Comparison of ENCODE assay signal across 24 cellular contexts in the genomic region with DNA sequence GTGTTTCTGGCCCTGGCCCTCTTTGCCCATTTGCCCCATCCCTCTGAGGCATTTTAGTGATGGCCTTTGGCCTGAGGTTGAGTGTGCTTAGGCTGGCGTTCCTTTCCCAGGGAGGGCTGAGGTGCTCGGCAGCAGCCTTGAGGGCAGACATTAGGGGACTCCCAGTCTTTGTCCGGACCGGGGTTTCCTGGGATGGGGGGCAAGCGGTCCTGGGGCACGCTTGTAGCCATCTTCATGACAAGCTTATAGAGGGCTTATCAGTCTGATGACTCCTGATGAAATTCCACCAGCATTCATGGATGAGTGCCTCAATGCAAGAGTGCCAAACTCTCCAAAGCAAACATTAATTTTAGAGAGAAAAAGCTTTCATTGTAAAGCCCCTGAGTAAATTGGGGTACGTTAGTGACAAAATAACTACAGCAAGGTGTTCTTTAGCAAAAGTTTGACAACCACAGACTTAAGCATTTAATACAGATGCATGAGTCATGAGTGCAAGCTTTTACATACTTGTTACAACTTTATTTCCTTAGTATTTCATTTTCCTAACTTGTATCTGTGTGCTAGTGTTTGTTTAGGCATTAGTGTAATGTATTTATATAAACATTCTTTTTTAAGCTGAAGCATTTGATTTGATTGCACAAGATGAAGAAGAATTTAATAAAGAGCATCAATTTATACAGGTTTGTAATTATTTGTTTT. TPM values are rescaled to one million over a fixed set of nuclear protein-coding genes. Genes with fewer than 3 reads are reported as not detected.
DNase-seq lines count a peak whose midpoint lies in the region; ATAC-seq and TF ChIP-seq lines count a peak whose summit lies in the region.
"Had no signal": no experiment of that assay in that cellular context is flagged by ENCODE, and none has a peak within 500 bp of the region (broad histone marks: within the 10 kb centered on the region; RNA-seq: fewer than 3 reads in every experiment).

No MANE protein-coding gene starts in this region.

- peak overlapping the region; percentile 17 for H2AFZ ChIP-seq in trophoblast cell (ENCODE audit: insufficient read depth, low read length, poor library complexity)

- H3K14ac ChIP-seq in trophoblast cell (ENCODE audit: low read length), result no peak overlapping the region

- DNase-seq in ELR (ENCODE audit: low read depth) (peak; percentile 19), adipocyte (ENCODE audit: low read depth) (peak; percentile 53), fibroblast of mammary gland (ENCODE audit: low read depth) (peak; percentile 13), trophoblast cell (no peak)
- DNase-seq: activated CD4-positive, alpha-beta T cell treated with anti-CD3 and anti-CD28 coated beads, Interleukin-2, amount 50 U/mL, for 1 hour; activated CD8-positive, alpha-beta memory T cell treated with anti-CD3 and anti-CD28 coated beads, Interleukin-2, amount 10 ng/mL, durations not matched to agents 7 days and 5 days; cerebellar nuclear complex; head of caudate nucleus; left colon; NCI-H1105; NCI-H1930; stimulated activated CD8-positive, alpha-beta memory T cell treated with anti-CD3 and anti-CD28 coated beads, Interleukin-4, amount 100 ng/mL, for 48 hours; stomach; T-helper 2 cell; WERI-Rb-1 had no signal

- no peak overlapping the region for H2BK12ac ChIP-seq in trophoblast cell (ENCODE audit: low read length)

- no peak overlapping the region for H3K9ac ChIP-seq in adipocyte (ENCODE audit: low read length)
- no peak overlapping the region for H3K9ac ChIP-seq in trophoblast cell (ENCODE audit: low read length)

- no peak overlapping the region for H3K18ac ChIP-seq in trophoblast cell (ENCODE audit: low read length)

- peaks cover 18% of the 10 kb centered on the region for H3K36me3 ChIP-seq in adipocyte (ENCODE audit: control insufficient read depth, insufficient read depth, low read length, severe bottlenecking)
- H3K36me3 ChIP-seq in trophoblast cell (ENCODE audit: control insufficient read depth in 1 of 2, insufficient read depth in 2 of 2, low read length in 2 of 2), result peaks cover 14 to 16% of the 10 kb centered on the region in 2 experiments
- H3K36me3 ChIP-seq: prostate gland had no signal

- no peaks in the 10 kb centered on the region for H3K9me3 ChIP-seq in adipocyte (ENCODE audit: control insufficient read depth, low read length)
- peaks cover 3% of the 10 kb centered on the region for H3K9me3 ChIP-seq in trophoblast cell (ENCODE audit: insufficient read depth, low read depth, low read length)
- H3K9me3 ChIP-seq: ascending aorta, neutrophil, prostate gland, stomach, tibial nerve had no signal

- H3K27ac ChIP-seq in trophoblast cell (ENCODE audit: low read depth, low read length), result no peak overlapping the region
- H3K27ac ChIP-seq: ascending aorta, neutrophil, prostate gland, stomach, tibial nerve, WERI-Rb-1 had no signal

- no peak overlapping the region for H2BK120ac ChIP-seq in trophoblast cell (ENCODE audit: insufficient read depth, low read length, poor library complexity)

- H3K4me3 ChIP-seq in adipocyte (ENCODE audit: low read length) (no peak overlapping the region), fibroblast of mammary gland (ENCODE audit: control insufficient read depth, low read depth, low read length) (no peak overlapping the region), trophoblast cell (ENCODE audit: low read depth, low read length) (no peak overlapping the region)
- H3K4me3 ChIP-seq: ascending aorta, prostate gland, stomach, tibial nerve had no signal

- no peak for TF ChIP-seq CTCF in fibroblast of mammary gland (conservative IDR thresholded peaks at IDR 0.05; ENCODE audit: control insufficient read depth, insufficient read depth, low read depth, low read length)

- H4K12ac ChIP-seq in trophoblast cell (ENCODE audit: low read depth, low read length), result no peak overlapping the region

- no peaks in the 10 kb centered on the region for H3K79me2 ChIP-seq in trophoblast cell (ENCODE audit: control insufficient read depth, insufficient read depth, low read length, poor library complexity)

- H3K4ac ChIP-seq in trophoblast cell (ENCODE audit: low read depth, low read length), result no peak overlapping the region

- ATAC-seq in HG03159 (IDR thresholded peaks at IDR 0.05; ENCODE audit: unreplicated experiment), result no peak
- no peak for ATAC-seq in activated CD4-positive, CD25-positive, alpha-beta regulatory T cell treated with anti-CD3 and anti-CD28 coated beads, Interleukin-2, amount 50 U/mL, for 24 hours
- ATAC-seq in GM19467 (IDR thresholded peaks at IDR 0.05; ENCODE audit: unreplicated experiment), result no peak
- ATAC-seq in HG03457 (IDR thresholded peaks at IDR 0.05; ENCODE audit: unreplicated experiment), result no peak
- ATAC-seq: activated CD8-positive, alpha-beta memory T cell treated with anti-CD3 and anti-CD28 coated beads, Interleukin-2, amount 10 ng/mL, durations not matched to agents 7 days and 5 days; HCT116; left colon had no signal

- peaks cover 10% of the 10 kb centered on the region for H3K4me1 ChIP-seq in adipocyte (ENCODE audit: control insufficient read depth, insufficient read depth, low read length)
- H3K4me1 ChIP-seq in trophoblast cell (ENCODE audit: control insufficient read depth in 1 of 2, insufficient read depth in 2 of 2, low read length in 2 of 2), result peaks cover 0 to 2% of the 10 kb centered on the region in 2 experiments
- H3K4me1 ChIP-seq: ascending aorta, prostate gland, stomach, tibial nerve had no signal

- H2BK5ac ChIP-seq in trophoblast cell (ENCODE audit: low read depth, low read length, poor library complexity), result no peak overlapping the region

- no peaks in the 10 kb centered on the region for H3K79me1 ChIP-seq in trophoblast cell (ENCODE audit: low read length)

- no CpG with 5 or more reads among the region's 7 CpGs for WGBS in trophoblast cell (ENCODE audit: extremely low coverage, insufficient coverage, insufficient read length)

- no peak overlapping the region for H3K23ac ChIP-seq in trophoblast cell (ENCODE audit: low read length)

- H3K27me3 ChIP-seq in adipocyte (replicated peaks; ENCODE audit: control insufficient read depth, insufficient read depth, low read length) (no peaks in the 10 kb centered on the region), trophoblast cell (ENCODE audit: insufficient read depth, low read length) (no peaks in the 10 kb centered on the region)
- H3K27me3 ChIP-seq: ascending aorta, neutrophil, stomach, tibial nerve had no signal

- H4K8ac ChIP-seq in trophoblast cell (ENCODE audit: low read depth, low read length), result no peak overlapping the region

- H2AK5ac ChIP-seq in trophoblast cell (ENCODE audit: low read length), result no peak overlapping the region

- no peak overlapping the region for H3K4me2 ChIP-seq in trophoblast cell (ENCODE audit: low read length)

- H4K91ac ChIP-seq in trophoblast cell (ENCODE audit: low read depth, low read length), result no peak overlapping the region

RNA-seq across cellular contexts. Expression of a gene that starts 45.6 kb away (rescaled TPM):
- polyA plus RNA-seq in trophoblast cell (2013), result 9.6 and 11.0 TPM in 2 replicates

Comparison
In these comparisons a context has a peak if more than half of its experiments do, and no peak if none do; other contexts are left out.
1. DNase-seq: peak in ELR (single experiment), adipocyte (single experiment) and fibroblast of mammary gland (single experiment); none in trophoblast cell (0 of 2).